Comparison of ENCODE assay signal across 8 cellular contexts in genomic region chr19:1241417-1242095, GRCh38. TPM values are rescaled to one million over a fixed set of nuclear protein-coding genes. Genes with fewer than 3 reads are reported as not detected.
DNase-seq lines count a peak whose midpoint lies in the region; ATAC-seq and TF ChIP-seq lines count a peak whose summit lies in the region.

TSS of gene ATP5F1D (plus strand) at chr19:1241751. CDS start at chr19:1241851, 100 bp downstream.

- peak; percentile 65 to 82 for TF ChIP-seq POLR2A in adrenal gland (IDR thresholded peaks at IDR 0.05)
- peak in 1 of 2 donors; percentile 93 for TF ChIP-seq POLR2A in heart left ventricle (IDR thresholded peaks at IDR 0.05)

- H3K36me3 ChIP-seq in adrenal gland (replicated peaks in 1 of 2) (no peaks in the 10 kb centered on the region), heart left ventricle (peaks cover 0 to 3% (median 0%) of the 10 kb centered on the region in 9 donors)

- no peaks in the 10 kb centered on the region for H3K27me3 ChIP-seq in adrenal gland
- peaks cover 0 to 10% (median 0%) of the 10 kb centered on the region in 9 donors for H3K27me3 ChIP-seq in heart left ventricle

- H3K27ac Mint-ChIP-seq in T-helper 1 cell treated with Interleukin-12 subunit alpha and Interleukin-12 subunit beta and Interleukin-4 antibody, amounts not matched to agents 30 μg/mL and 1 μg/mL, for 36 hours, result peak within 1 kb of the TSS; percentile 87
- H3K27ac Mint-ChIP-seq in type B pancreatic cell, result peak within 1 kb of the TSS; percentile 93

- no peak for TF ChIP-seq CTCF in adrenal gland (IDR thresholded peaks at IDR 0.05)
- no peak for TF ChIP-seq CTCF in heart left ventricle (IDR thresholded peaks at IDR 0.05)
- TF ChIP-seq CTCF in type B pancreatic cell (conservative IDR thresholded peaks at IDR 0.05), result no peak

- WGBS in adrenal gland, 4 donors, result 1 to 2% (median 1%) methylated on average over 18 to 79 of the region's 79 CpGs
- 0 to 1% (median 0%) methylated on average over 28 to 79 of the region's 79 CpGs for WGBS in heart left ventricle, 4 donors

- H3K27ac ChIP-seq in adrenal gland (peak within 1 kb of the TSS; percentile 30 to 99 (median 89)), heart left ventricle (peak within 1 kb of the TSS; percentile 95 to 100 (median 100))

- H3K4me1 ChIP-seq in adrenal gland (replicated peaks in 1 of 2), result peaks cover 62 to 68% of the 10 kb centered on the region in 2 donors
- peaks cover 10 to 86% (median 70%) of the 10 kb centered on the region in 12 donors for H3K4me1 ChIP-seq in heart left ventricle

- no peaks in the 10 kb centered on the region for H3K9me3 Mint-ChIP-seq in T-helper 1 cell treated with Interleukin-12 subunit alpha and Interleukin-12 subunit beta and Interleukin-4 antibody, amounts not matched to agents 30 μg/mL and 1 μg/mL, for 36 hours
- H3K9me3 Mint-ChIP-seq in type B pancreatic cell, result no peaks in the 10 kb centered on the region

- DNase-seq in GM04504 (ENCODE audit: low read depth) (peak; percentile 82), NCI-H1694 treated with DMSO at 0.1 percent for 48 hours (lab: John Stamatoyannopoulos, UW) (peak; percentile 72), adrenal gland (peak; percentile 93 to 96 (median 95)), heart left ventricle (peak; percentile 95 to 98 (median 97)), posterior cingulate gyrus (peak; percentile 92 to 99 (median 93)), type B pancreatic cell (ENCODE audit: extremely low spot score, unreplicated experiment) (peak; percentile 92)

- ATAC-seq in HG02763 (IDR thresholded peaks at IDR 0.05; ENCODE audit: unreplicated experiment) (peak; percentile 57), heart left ventricle (peak; percentile 27 to 65 (median 58))

- peaks cover 21% of the 10 kb centered on the region for H3K27me3 Mint-ChIP-seq in T-helper 1 cell treated with Interleukin-12 subunit alpha and Interleukin-12 subunit beta and Interleukin-4 antibody, amounts not matched to agents 30 μg/mL and 1 μg/mL, for 36 hours (ENCODE audit: low read depth)
- no peaks in the 10 kb centered on the region for H3K27me3 Mint-ChIP-seq in type B pancreatic cell

- peak within 1 kb of the TSS; percentile 88 for H3K4me3 Mint-ChIP-seq in T-helper 1 cell treated with Interleukin-12 subunit alpha and Interleukin-12 subunit beta and Interleukin-4 antibody, amounts not matched to agents 30 μg/mL and 1 μg/mL, for 36 hours
- peak within 1 kb of the TSS; percentile 92 for H3K4me3 Mint-ChIP-seq in type B pancreatic cell

- peaks cover 2% of the 10 kb centered on the region for H3K36me3 Mint-ChIP-seq in T-helper 1 cell treated with Interleukin-12 subunit alpha and Interleukin-12 subunit beta and Interleukin-4 antibody, amounts not matched to agents 30 μg/mL and 1 μg/mL, for 36 hours (ENCODE audit: low read depth)
- no peaks in the 10 kb centered on the region for H3K36me3 Mint-ChIP-seq in type B pancreatic cell

- H3K4me3 ChIP-seq in adrenal gland, result peak within 1 kb of the TSS; percentile 22 to 91 (median 50)
- peak within 1 kb of the TSS; percentile 62 to 99 (median 92) for H3K4me3 ChIP-seq in heart left ventricle

- H3K9me3 ChIP-seq in adrenal gland (replicated peaks in 1 of 3) (no peaks in the 10 kb centered on the region), heart left ventricle (no peaks in the 10 kb centered on the region)

- H3K4me1 Mint-ChIP-seq in T-helper 1 cell treated with Interleukin-12 subunit alpha and Interleukin-12 subunit beta and Interleukin-4 antibody, amounts not matched to agents 30 μg/mL and 1 μg/mL, for 36 hours (ENCODE audit: low read depth), result peaks cover 27% of the 10 kb centered on the region
- H3K4me1 Mint-ChIP-seq in type B pancreatic cell (ENCODE audit: unreplicated experiment), result peaks cover 12% of the 10 kb centered on the region

- intact Hi-C loops in adrenal gland (cut with DNase I) (no loop called here), heart left ventricle (cut with DNase I) (loop anchor here in 4 of 10 donors (2.0 to 10.0 kb wide), 5 partner anchors 21 to 319 kb away; partner anchors contain the start of gene ARID3A (in 1 of the 4)), posterior cingulate gyrus (cut with DNase I) (no loop called here)

RNA-seq across cellular contexts. Expression of gene ATP5F1D, which starts in this region (rescaled TPM):
- 100 to 1,000 TPM in 7 of 8 donors, 10 to 100 TPM in 1; 80.2 to 435 (median 229) TPM for total RNA-seq in adrenal gland
- polyA plus RNA-seq in adrenal gland, result 1,000 to 10,000 TPM in 1 of 3 donors, 100 to 1,000 TPM in 1, 10 to 100 TPM in 1; 15.6 to 1,534 (median 925) TPM
- 100 to 1,000 TPM; 201 to 584 (median 450) TPM for total RNA-seq in heart left ventricle
- polyA plus RNA-seq in heart left ventricle, result 1,000 to 10,000 TPM in 1 of 2 donors, 100 to 1,000 TPM in 1; 459 to 1,034 TPM
- 165 and 197 TPM in 2 replicates for total RNA-seq in type B pancreatic cell (ENCODE audit: low replicate concordance)

Comparison
In these comparisons a context has a peak if more than half of its experiments do, and no peak if none do; other contexts are left out.
1. Peak in every context shown above with its lines: DNase-seq, ATAC-seq, H3K4me3 ChIP-seq and H3K27ac ChIP-seq.